8 cellular contexts compared by ENCODE assay signal in the genomic region with DNA sequence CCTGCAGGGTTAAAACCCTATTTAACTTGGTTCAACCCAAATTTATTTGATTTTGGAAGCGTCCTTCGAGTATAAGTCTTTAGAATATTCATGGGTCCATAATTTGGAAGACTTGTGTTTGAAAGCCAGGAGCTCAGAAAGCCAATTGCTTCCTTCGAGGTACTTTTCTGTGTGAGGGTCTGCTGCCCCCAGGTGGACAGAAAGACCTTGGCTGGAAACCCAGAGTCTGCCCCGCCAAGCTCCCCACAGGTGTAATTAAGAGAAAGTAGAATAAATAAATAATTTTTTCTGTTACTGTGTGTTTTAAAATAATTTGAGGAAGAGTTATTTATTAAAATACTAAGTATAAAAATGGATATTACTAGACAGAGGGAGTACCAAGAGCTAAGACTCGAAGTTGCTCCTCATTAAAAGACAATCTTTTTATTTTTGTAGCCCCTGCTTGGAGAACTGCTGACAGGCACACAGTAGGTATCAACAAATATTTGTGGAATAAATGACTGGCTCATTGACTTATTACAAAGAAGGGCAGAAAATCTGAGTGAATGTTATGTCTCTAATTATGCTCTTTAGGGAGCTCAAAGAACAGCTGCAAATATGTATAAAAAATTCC.
A peak's percentile ranks its signal among the peaks of the same experiment; 100 is the strongest.
DNase-seq lines count a peak whose midpoint lies in the region; ATAC-seq and TF ChIP-seq lines count a peak whose summit lies in the region.

No MANE protein-coding gene starts in this region.

- H3K27ac ChIP-seq in dorsolateral prefrontal cortex = no peak overlapping the region

- H3K4me3 ChIP-seq in dorsolateral prefrontal cortex = no peak overlapping the region

- DNase-seq in A172 (ENCODE audit: low spot score) (peak; percentile 5), G401 (ENCODE audit: low spot score) (peak; percentile 6), NCI-H526 treated with DMSO at 0.1 percent for 48 hours (lab: John Stamatoyannopoulos, UW) (peak; percentile 2), dorsolateral prefrontal cortex (no peak), putamen (ENCODE audit: low spot score) (no peak), HPDE6-E6E7 (ENCODE audit: extremely low spot score) (no peak)
- peak; percentile 45 for DNase-seq in stimulated activated CD8-positive, alpha-beta memory T cell treated with anti-CD3 and anti-CD28 coated beads, Interleukin-4, amount 100 ng/mL, for 48 hours

- ATAC-seq in HG02642 (IDR thresholded peaks at IDR 0.05; ENCODE audit: poor library complexity, unreplicated experiment) = no peak

- peaks cover 0 to 10% (median 0%) of the 10 kb centered on the region in 45 donors for H3K27me3 ChIP-seq in dorsolateral prefrontal cortex

- in situ Hi-C loops in G401 (cut with HindIII; ENCODE audit: low sequenced_read_pairs) = no loop called here

- peak in 47 of 56 donors; percentile 10 to 58 (median 40) for TF ChIP-seq CTCF in dorsolateral prefrontal cortex (IDR thresholded peaks at IDR 0.05 in 54 of 56, conservative IDR thresholded peaks at IDR 0.05 in 2 of 56; ENCODE audit: low read depth in 1 of 56, partially characterized antibody in 56 of 56)

- intact Hi-C loops in dorsolateral prefrontal cortex (cut with DNase I) = no loop called here

Comparison
In these comparisons a context has a peak if more than half of its experiments do, and no peak if none do; other contexts are left out.
1. DNase-seq: peak in A172 (single experiment), G401 (single experiment), NCI-H526 treated with DMSO at 0.1 percent for 48 hours (single experiment) and stimulated activated CD8-positive, alpha-beta memory T cell treated with anti-CD3 and anti-CD28 coated beads, Interleukin-4, amount 100 ng/mL, for 48 hours (single experiment); none in dorsolateral prefrontal cortex (0 of 10), putamen (single experiment) and HPDE6-E6E7 (single experiment).